In genomic region chr5:124649548-124650501, GRCh38 we compare ENCODE assay signal across 9 cellular contexts.
A peak's percentile ranks its signal among the peaks of the same experiment; 100 is the strongest.
DNase-seq lines count a peak whose midpoint lies in the region; ATAC-seq and TF ChIP-seq lines count a peak whose summit lies in the region.
"Had no signal": no experiment of that assay in that cellular context is flagged by ENCODE, and none has a peak within 500 bp of the region (broad histone marks: within the 10 kb centered on the region; RNA-seq: fewer than 3 reads in every experiment).

No MANE protein-coding gene starts in this region.

- peak overlapping the region; percentile 74 for H3K27ac ChIP-seq in lower lobe of right lung
- H3K27ac ChIP-seq: A549 had no signal

- peak; percentile 74 for ATAC-seq in HG03064 (IDR thresholded peaks at IDR 0.05; ENCODE audit: low read depth, unreplicated experiment)
- ATAC-seq in activated CD4-positive, CD25-positive, alpha-beta regulatory T cell treated with anti-CD3 and anti-CD28 coated beads, Interleukin-2, amount 50 U/mL, for 24 hours, result peak; percentile 68 to 76
- ATAC-seq in lower lobe of right lung, result peak; percentile 65 to 84
- ATAC-seq: A549 had no signal

- no peaks in the 10 kb centered on the region for H3K27me3 ChIP-seq in lower lobe of right lung (ENCODE audit: low read depth)

- DNase-seq in NK-92 treated with Interleukin-12 subunit alpha and Interleukin-12 subunit beta, amount 100 ng/mL, for 24 hours (lab: John Stamatoyannopoulos, UW), result peak; percentile 86
- DNase-seq in NK-92 (lab: John Stamatoyannopoulos, UW; ENCODE audit: unreplicated experiment), result no peak
- DNase-seq in NCI-H2171 treated with DMSO at 0.1 percent for 48 hours (lab: John Stamatoyannopoulos, UW), result peak; percentile 77
- DNase-seq in choroid plexus epithelial cell (ENCODE audit: low read depth), result peak; percentile 98
- peak; percentile 90 for DNase-seq in lower lobe of right lung
- DNase-seq in stimulated activated CD8-positive, alpha-beta memory T cell treated with anti-CD3 and anti-CD28 coated beads, Interleukin-4, amount 100 ng/mL, for 1 hour (ENCODE audit: low read depth in 2 of 2, low spot score in 1 of 2), result peak; percentile 36 to 50

- TF ChIP-seq CTCF in choroid plexus epithelial cell (conservative IDR thresholded peaks at IDR 0.05; ENCODE audit: low read depth, low read length) (no peak), lower lobe of right lung (IDR thresholded peaks at IDR 0.05) (no peak)

- intact Hi-C loops in lower lobe of right lung (cut with DNase I), result loop anchor here (10.0 kb wide), 1 partner anchor 95 kb away; the partner anchor contains the start of gene ZNF608

- H3K36me3 ChIP-seq in lower lobe of right lung, result peaks cover 21% of the 10 kb centered on the region

- peaks cover 53% of the 10 kb centered on the region for H3K4me1 ChIP-seq in lower lobe of right lung

- H3K4me3 ChIP-seq in choroid plexus epithelial cell (ENCODE audit: low read depth, low read length), result peak overlapping the region; percentile 4
- H3K4me3 ChIP-seq in lower lobe of right lung, result peak overlapping the region; percentile 27
- H3K4me3 ChIP-seq: A549 had no signal

- no peaks in the 10 kb centered on the region for H3K9me3 ChIP-seq in lower lobe of right lung
- H3K9me3 ChIP-seq: A549 had no signal
